ENCODE assay signal across 20 cellular contexts in the genomic region with DNA sequence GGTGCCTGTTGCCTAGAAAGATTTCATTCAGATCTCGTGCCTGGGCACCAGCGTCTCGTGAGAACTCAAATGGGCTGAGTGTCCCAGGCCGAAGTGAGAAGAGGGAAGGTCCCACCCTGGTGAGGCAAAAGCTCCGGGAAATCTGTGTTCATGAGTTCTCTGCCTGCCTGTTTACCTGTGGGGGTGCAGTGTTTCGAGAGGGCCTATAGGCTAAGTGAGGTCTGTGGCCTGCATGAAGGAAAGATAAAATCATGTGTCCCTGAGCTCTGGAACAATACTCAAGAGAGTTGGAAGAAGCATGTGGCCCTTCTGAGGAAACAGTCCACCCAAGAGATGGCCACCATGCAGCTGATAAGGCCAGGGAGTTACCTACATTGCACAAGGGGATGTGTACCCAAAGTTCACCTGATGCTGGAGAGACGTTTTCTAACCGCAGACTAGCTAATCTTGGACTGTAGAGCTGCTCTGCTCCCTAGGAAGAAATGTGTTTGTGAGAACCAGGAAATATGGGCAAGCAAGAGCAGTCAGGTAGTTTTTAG.
DNase-seq lines count a peak whose midpoint lies in the region; ATAC-seq and TF ChIP-seq lines count a peak whose summit lies in the region.
"Had no signal": no experiment of that assay in that cellular context is flagged by ENCODE, and none has a peak within 500 bp of the region (broad histone marks: within the 10 kb centered on the region; RNA-seq: fewer than 3 reads in every experiment).

No MANE protein-coding gene starts in this region.

- intact Hi-C loops in activated CD4-positive, alpha-beta T cell treated with anti-CD3 and anti-CD28 coated beads, Interleukin-2, amount 10 ng/mL, durations not matched to agents 24 days and 14 days (cut with micrococcal nuclease): no loop called here
- intact Hi-C loops in body of pancreas (cut with DNase I): no loop called here
- intact Hi-C loops in lower lobe of right lung (cut with DNase I): no loop called here
- intact Hi-C loops in CD14-positive monocyte (cut with micrococcal nuclease): no loop called here
- intact Hi-C loops in uterus (cut with DNase I; ENCODE audit: low total_unique reads): no loop called here

- H3K4me3 ChIP-seq in body of pancreas (no peak overlapping the region), lower lobe of right lung (peak overlapping the region; percentile 23), upper lobe of left lung (no peak overlapping the region), uterus (no peak overlapping the region)
- H3K4me3 ChIP-seq: adrenal gland, heart left ventricle, prostate gland had no signal

- H3K4me1 ChIP-seq in body of pancreas (peaks cover 80% of the 10 kb centered on the region), lower lobe of right lung (peaks cover 7% of the 10 kb centered on the region), upper lobe of left lung (peaks cover 3 to 45% (median 17%) of the 10 kb centered on the region in 4 donors), uterus (no peaks in the 10 kb centered on the region)

- TF ChIP-seq POLR2A in body of pancreas (IDR thresholded peaks at IDR 0.05) (no peak), upper lobe of left lung (IDR thresholded peaks at IDR 0.05) (no peak), uterus (IDR thresholded peaks at IDR 0.05) (no peak)

- H3K36me3 ChIP-seq in body of pancreas (replicated peaks in 1 of 2; ENCODE audit: insufficient read depth in 1 of 2, low read depth in 2 of 2): no peaks in the 10 kb centered on the region
- no peaks in the 10 kb centered on the region for H3K36me3 ChIP-seq in lower lobe of right lung
- no peaks in the 10 kb centered on the region for H3K36me3 ChIP-seq in upper lobe of left lung
- H3K36me3 ChIP-seq in uterus: no peaks in the 10 kb centered on the region
- H3K36me3 ChIP-seq: adrenal gland, heart left ventricle, prostate gland had no signal

- H3K27me3 ChIP-seq in body of pancreas (no peaks in the 10 kb centered on the region), lower lobe of right lung (ENCODE audit: low read depth) (no peaks in the 10 kb centered on the region), upper lobe of left lung (no peaks in the 10 kb centered on the region), uterus (no peaks in the 10 kb centered on the region)
- H3K27me3 ChIP-seq: adrenal gland had no signal

- 77 to 82% methylated on average over 8 of the region's 8 CpGs for WGBS in body of pancreas, 2 donors
- WGBS in upper lobe of left lung, 2 donors: 62 to 64% methylated on average over 7 to 8 of the region's 8 CpGs

- ATAC-seq in body of pancreas (no peak), lower lobe of right lung (peak; percentile 13 to 29), upper lobe of left lung (ENCODE audit: low FRiP score in 2 of 2) (peak; percentile 18 to 24)
- ATAC-seq: activated CD4-positive, CD25-positive, alpha-beta regulatory T cell treated with anti-CD3 and anti-CD28 coated beads, Interleukin-2, amount 50 U/mL, for 24 hours; activated CD8-positive, alpha-beta T cell treated with anti-CD3 and anti-CD28 coated beads for 36 hours; heart left ventricle had no signal

- H3K36me3 Mint-ChIP-seq in activated CD4-positive, alpha-beta T cell treated with anti-CD3 and anti-CD28 coated beads, Interleukin-2, amount 10 ng/mL, durations not matched to agents 24 days and 14 days (ENCODE audit: low read depth): peaks cover 1% of the 10 kb centered on the region
- peaks cover 0 to 3% of the 10 kb centered on the region in 2 donors for H3K36me3 Mint-ChIP-seq in CD14-positive monocyte

- H3K27ac Mint-ChIP-seq in activated CD4-positive, alpha-beta T cell treated with anti-CD3 and anti-CD28 coated beads, Interleukin-2, amount 10 ng/mL, durations not matched to agents 24 days and 14 days: no peak overlapping the region
- H3K27ac Mint-ChIP-seq in CD14-positive monocyte: peak overlapping the region in 1 of 7 donors; percentile 16
- H3K27ac Mint-ChIP-seq: activated CD8-positive, alpha-beta T cell treated with anti-CD3 and anti-CD28 coated beads for 36 hours had no signal

- peak overlapping the region; percentile 10 to 50 (median 24) for H3K27ac ChIP-seq in body of pancreas
- H3K27ac ChIP-seq in lower lobe of right lung: peak overlapping the region; percentile 73
- H3K27ac ChIP-seq in upper lobe of left lung: peak overlapping the region; percentile 61 to 84 (median 69)
- H3K27ac ChIP-seq in uterus: no peak overlapping the region
- H3K27ac ChIP-seq: adrenal gland, heart left ventricle, KMS-11 had no signal

- DNase-seq in activated CD4-positive, alpha-beta T cell treated with anti-CD3 and anti-CD28 coated beads, Interleukin-2, amount 10 ng/mL, durations not matched to agents 24 days and 14 days: peak; percentile 54
- DNase-seq in activated CD4-positive, alpha-beta T cell treated with anti-CD3 and anti-CD28 coated beads for 4 hours: no peak
- no peak for DNase-seq in body of pancreas
- DNase-seq in lower lobe of right lung: no peak
- peak in 1 of 2 donors; percentile 77 for DNase-seq in upper lobe of left lung
- DNase-seq in CD14-positive monocyte (ENCODE audit: low spot score): no peak
- DNase-seq in uterus: no peak
- no peak for DNase-seq in UCSD-AML1 (lab: John Stamatoyannopoulos, UW; ENCODE audit: unreplicated experiment)
- DNase-seq: activated CD8-positive, alpha-beta T cell treated with anti-CD3 and anti-CD28 coated beads for 36 hours; Caco-2; effector CD8-positive, alpha-beta T cell; foreskin fibroblast; heart left ventricle; NCI-H2029 treated with DMSO at 0.1 percent for 48 hours; NCI-H774; T1000 had no signal

- H3K9me3 ChIP-seq in body of pancreas: no peaks in the 10 kb centered on the region
- no peaks in the 10 kb centered on the region for H3K9me3 ChIP-seq in lower lobe of right lung
- H3K9me3 ChIP-seq in upper lobe of left lung: peaks cover 0 to 3% (median 0%) of the 10 kb centered on the region in 4 donors
- H3K9me3 ChIP-seq in uterus: no peaks in the 10 kb centered on the region
- H3K9me3 ChIP-seq: adrenal gland, prostate gland had no signal

- H3K27me3 Mint-ChIP-seq in activated CD4-positive, alpha-beta T cell treated with anti-CD3 and anti-CD28 coated beads, Interleukin-2, amount 10 ng/mL, durations not matched to agents 24 days and 14 days: peaks cover 11% of the 10 kb centered on the region
- H3K27me3 Mint-ChIP-seq in CD14-positive monocyte (ENCODE audit: low read depth in 3 of 3): peaks cover 0 to 3% (median 0%) of the 10 kb centered on the region in 3 donors
- H3K27me3 Mint-ChIP-seq: activated CD8-positive, alpha-beta T cell treated with anti-CD3 and anti-CD28 coated beads for 36 hours had no signal

- TF ChIP-seq EP300 in upper lobe of left lung (IDR thresholded peaks at IDR 0.05): peak in 2 of 4 donors; percentile 63 to 90

- H3K4me1 Mint-ChIP-seq in activated CD4-positive, alpha-beta T cell treated with anti-CD3 and anti-CD28 coated beads, Interleukin-2, amount 10 ng/mL, durations not matched to agents 24 days and 14 days: peaks cover 13% of the 10 kb centered on the region
- H3K4me1 Mint-ChIP-seq in CD14-positive monocyte: peaks cover 7% of the 10 kb centered on the region

- H3K4me3 Mint-ChIP-seq in activated CD4-positive, alpha-beta T cell treated with anti-CD3 and anti-CD28 coated beads, Interleukin-2, amount 10 ng/mL, durations not matched to agents 24 days and 14 days: no peak overlapping the region
- H3K4me3 Mint-ChIP-seq in CD14-positive monocyte: no peak overlapping the region
- H3K4me3 Mint-ChIP-seq: activated CD8-positive, alpha-beta T cell treated with anti-CD3 and anti-CD28 coated beads for 36 hours had no signal

- TF ChIP-seq CTCF in body of pancreas (IDR thresholded peaks at IDR 0.05): no peak
- TF ChIP-seq CTCF in lower lobe of right lung (IDR thresholded peaks at IDR 0.05): no peak
- TF ChIP-seq CTCF in upper lobe of left lung (IDR thresholded peaks at IDR 0.05): no peak
- TF ChIP-seq CTCF in CD14-positive monocyte (IDR thresholded peaks at IDR 0.05): no peak
- TF ChIP-seq CTCF in uterus (IDR thresholded peaks at IDR 0.05): no peak

- H3K9me3 Mint-ChIP-seq in activated CD4-positive, alpha-beta T cell treated with anti-CD3 and anti-CD28 coated beads, Interleukin-2, amount 10 ng/mL, durations not matched to agents 24 days and 14 days: peaks cover 14% of the 10 kb centered on the region
- peaks cover 3 to 10% (median 7%) of the 10 kb centered on the region in 7 donors for H3K9me3 Mint-ChIP-seq in CD14-positive monocyte

Comparison
In these comparisons a context has a peak if more than half of its experiments do, and no peak if none do; other contexts are left out.
1. H3K27ac ChIP-seq: peak in body of pancreas (4 of 4), lower lobe of right lung (single experiment) and upper lobe of left lung (4 of 4); none in uterus (0 of 2).